8 cellular contexts compared by ENCODE assay signal in the genomic region with DNA sequence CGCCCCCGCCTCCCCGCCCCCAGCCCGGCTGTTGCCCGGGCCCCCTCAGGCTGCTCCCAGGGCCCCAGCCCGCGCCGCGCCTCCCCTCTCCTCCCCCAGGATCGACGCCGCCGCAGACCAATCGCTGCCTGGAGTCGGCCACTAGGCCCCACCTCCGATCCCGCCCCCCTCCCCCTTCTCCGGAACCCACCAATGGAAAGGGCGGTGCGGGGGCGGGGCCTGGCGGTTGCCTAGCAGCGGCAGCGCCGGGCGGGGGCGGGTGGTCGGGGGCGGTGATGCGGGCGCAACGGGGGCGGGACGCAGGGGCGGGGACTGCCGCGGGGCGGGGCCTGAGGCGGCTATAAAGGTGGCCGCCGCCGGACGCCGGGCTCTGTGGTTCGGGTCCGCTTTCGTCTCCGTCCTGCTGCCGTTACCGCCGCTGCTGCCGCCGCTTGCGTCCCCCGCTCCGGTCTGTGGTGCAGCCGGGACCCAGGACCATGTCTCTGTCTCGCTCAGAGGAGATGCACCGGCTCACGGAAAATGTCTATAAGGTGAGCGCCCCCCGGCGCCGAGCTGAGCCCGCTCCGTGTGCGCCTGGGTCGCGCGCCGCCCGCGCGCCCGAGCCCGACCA. TPM values are rescaled to one million over a fixed set of nuclear protein-coding genes. Genes with fewer than 3 reads are reported as not detected.
A peak's percentile ranks its signal among the peaks of the same experiment; 100 is the strongest.
DNase-seq lines count a peak whose midpoint lies in the region; ATAC-seq and TF ChIP-seq lines count a peak whose summit lies in the region.

Gene BAIAP2 (plus strand): TSS at position 373 of the 610 bp plus-strand sequence. CDS start 104 bp downstream, at position 477.

- no peaks in the 10 kb centered on the region for H3F3A ChIP-seq in OCI-LY1 (ENCODE audit: insufficient read depth, low read length)

- H3K9me3 Mint-ChIP-seq in CD4-positive, alpha-beta T cell = no peaks in the 10 kb centered on the region

- CTCF ChIA-PET in CD4-positive, alpha-beta T cell (lab: Charles Lee) = interaction anchor here (0.9 to 2.0 kb wide), 4 partner anchors 13 to 580 kb away, joined by 3 to 7 read pairs (median 3); no protein-coding TSS in a partner anchor

- ATAC-seq in CD4-positive, alpha-beta T cell (ENCODE audit: poor library complexity) = peak; percentile 86
- ATAC-seq in GM19463 (IDR thresholded peaks at IDR 0.05; ENCODE audit: unreplicated experiment) = peak; percentile 77

- H3K36me3 ChIP-seq in HUES64 (ENCODE audit: insufficient read depth, low read length) = no peaks in the 10 kb centered on the region
- H3K36me3 ChIP-seq in OCI-LY1 (ENCODE audit: insufficient read depth, low read length) = no peaks in the 10 kb centered on the region

- H3K4me1 ChIP-seq in HUES64 (ENCODE audit: insufficient read depth, low read length) (0 out of 2 replicates have a peak, but pooled peaks cover 4% of the 10 kb centered on the region), OCI-LY1 (ENCODE audit: insufficient read depth, low read length, severe bottlenecking) (no peaks in the 10 kb centered on the region), mononuclear cell (ENCODE audit: insufficient read depth, low read length) (peaks cover 37% of the 10 kb centered on the region)

- H3K27me3 ChIP-seq in CD4-positive, alpha-beta T cell (ENCODE audit: control insufficient read depth, insufficient read depth, low read length) = no peaks in the 10 kb centered on the region
- H3K27me3 ChIP-seq in HUES64 (ENCODE audit: insufficient read depth, low read length) (peaks cover 19% of the 10 kb centered on the region), OCI-LY1 (ENCODE audit: insufficient read depth, low read length) (peaks cover 23% of the 10 kb centered on the region; the same call in 1 of the 2 replicates), mononuclear cell (ENCODE audit: insufficient read depth, low read length) (peaks cover 9% of the 10 kb centered on the region)

- no peaks in the 10 kb centered on the region for H3K9me2 ChIP-seq in OCI-LY1 (ENCODE audit: low read depth, low read length)

- no peaks in the 10 kb centered on the region for H4K20me1 ChIP-seq in OCI-LY1 (ENCODE audit: insufficient read depth, low read length)

- peaks cover 4% of the 10 kb centered on the region for H3K36me3 Mint-ChIP-seq in CD4-positive, alpha-beta T cell (ENCODE audit: low read depth)

- peak; percentile 96 to 99 (median 98) for DNase-seq in CD4-positive, alpha-beta T cell
- peak; percentile 99 for DNase-seq in activated T-cell treated with anti-CD3 and anti-CD28 coated beads for 4 hours
- peak; percentile 96 for DNase-seq in epithelial cell of esophagus (ENCODE audit: low read depth)
- DNase-seq in stimulated activated CD8-positive, alpha-beta memory T cell treated with anti-CD3 and anti-CD28 coated beads, Interleukin-15, amount 100 ng/mL, for 48 hours (ENCODE audit: low read depth in 2 of 2) = peak; percentile 91 to 94

- no peaks in the 10 kb centered on the region for H3K79me2 ChIP-seq in OCI-LY1 (ENCODE audit: insufficient read depth, low read length)

- intact Hi-C loops in CD4-positive, alpha-beta T cell (cut with DNase I, micrococcal nuclease) = loop anchor here in 1 of 2 experiments (2.0 to 5.0 kb wide), 4 partner anchors 44 to 578 kb away; partner anchors contain the start of genes CEP131 and CHMP6

- peak within 1 kb of the TSS; percentile 91 for H3K4me3 ChIP-seq in HUES64 (ENCODE audit: low read length)
- H3K4me3 ChIP-seq in OCI-LY1 (ENCODE audit: low read depth, low read length, poor library complexity, severe bottlenecking) = peak within 1 kb of the TSS; percentile 50
- peak within 1 kb of the TSS; percentile 81 for H3K4me3 ChIP-seq in epithelial cell of esophagus (ENCODE audit: low read length)
- H3K4me3 ChIP-seq in mononuclear cell (ENCODE audit: low read length) = peak within 1 kb of the TSS; percentile 54

- no peak within 1 kb of the TSS for H2AFZ ChIP-seq in OCI-LY1 (ENCODE audit: low read length)

- POLR2A ChIA-PET in CD4-positive, alpha-beta T cell (lab: Charles Lee) = interaction anchor here (0.7 to 1.9 kb wide), 4 partner anchors 11 to 43 kb away, joined by 3 to 7 read pairs (median 6); partner anchors contain the start of gene CHMP6

- WGBS in HUES64 = under 1% methylated on average over 67 of the region's 76 CpGs

- no peaks in the 10 kb centered on the region for H3K9me3 ChIP-seq in CD4-positive, alpha-beta T cell (ENCODE audit: control insufficient read depth, low read length)
- no peaks in the 10 kb centered on the region for H3K9me3 ChIP-seq in HUES64 (ENCODE audit: insufficient read depth, low read depth, low read length)
- H3K9me3 ChIP-seq in OCI-LY1 (ENCODE audit: low read length) = no peaks in the 10 kb centered on the region
- H3K9me3 ChIP-seq in mononuclear cell (ENCODE audit: low read depth, low read length) = no peaks in the 10 kb centered on the region

- H3K9ac ChIP-seq in HUES64 (ENCODE audit: low read depth, low read length) = peak within 1 kb of the TSS; percentile 84
- H3K9ac ChIP-seq in OCI-LY1 (ENCODE audit: low read length) = no peak within 1 kb of the TSS; the same call in 1 of the 2 replicates

- peak within 1 kb of the TSS; percentile 98 for H3K4me3 Mint-ChIP-seq in CD4-positive, alpha-beta T cell

- H3K27ac Mint-ChIP-seq in CD4-positive, alpha-beta T cell = peak within 1 kb of the TSS; percentile 82

- no peak within 1 kb of the TSS for H3K27ac ChIP-seq in CD4-positive, alpha-beta T cell (ENCODE audit: low read depth, low read length)
- H3K27ac ChIP-seq in HUES64 (ENCODE audit: low read depth, low read length) (no peak within 1 kb of the TSS), OCI-LY1 (ENCODE audit: low read depth, low read length, poor library complexity, severe bottlenecking) (no peak within 1 kb of the TSS)

- H3K4me1 Mint-ChIP-seq in CD4-positive, alpha-beta T cell (ENCODE audit: low read depth) = peaks cover 28% of the 10 kb centered on the region

- H3K4me2 ChIP-seq in OCI-LY1 (ENCODE audit: low read length) = peak within 1 kb of the TSS; percentile 56

- no peak for TF ChIP-seq CTCF in CD4-positive, alpha-beta T cell (IDR thresholded peaks at IDR 0.05)
- TF ChIP-seq CTCF in OCI-LY1 (IDR thresholded peaks at IDR 0.05; ENCODE audit: low read length) (no peak), epithelial cell of esophagus (IDR thresholded peaks at IDR 0.05; ENCODE audit: insufficient read depth, low read depth, low read length, missing control alignments) (no peak)

- peaks cover 1% of the 10 kb centered on the region for H3K27me3 Mint-ChIP-seq in CD4-positive, alpha-beta T cell

RNA-seq across cellular contexts. Expression of gene BAIAP2, which starts in this region (rescaled TPM):
- total RNA-seq in CD4-positive, alpha-beta T cell = 1 to 10 TPM; 4.2 to 4.9 TPM
- 14.3 TPM for polyA plus RNA-seq in HUES64 (2013, experiment 1 of 2)
- 13.9 TPM for polyA plus RNA-seq in HUES64 (2013, experiment 2 of 2)
- 5.1 TPM for total RNA-seq in mononuclear cell
